Comparison of ENCODE assay signal across 16 cellular contexts in the genomic region with DNA sequence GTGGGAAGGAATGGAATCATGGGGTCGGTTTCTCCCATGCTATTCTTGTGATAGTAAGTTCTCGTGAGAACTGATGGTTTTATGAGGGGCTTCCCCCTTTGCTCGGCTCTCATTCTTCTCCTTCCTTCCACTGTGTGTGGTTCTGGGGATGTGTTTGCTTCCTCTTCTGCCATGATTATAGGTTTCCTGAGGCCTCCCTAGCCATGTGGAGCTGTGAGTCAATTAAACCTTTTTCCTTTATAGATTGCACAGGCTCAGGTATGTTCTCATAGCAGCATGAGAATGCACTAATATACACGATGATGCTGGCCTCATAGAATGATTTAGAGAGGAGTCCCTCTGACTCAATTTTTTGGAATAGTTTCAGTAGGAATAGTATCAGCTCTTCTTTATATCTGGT.
DNase-seq lines count a peak whose midpoint lies in the region; ATAC-seq, FAIRE-seq and TF ChIP-seq lines count a peak whose summit lies in the region.
"Had no signal": no experiment of that assay in that cellular context is flagged by ENCODE, and none has a peak within 500 bp of the region (broad histone marks: within the 10 kb centered on the region; RNA-seq: fewer than 3 reads in every experiment).

No MANE protein-coding gene starts in this region.

- no peak for TF ChIP-seq CTCF in AG10803 (conservative IDR thresholded peaks at IDR 0.05; ENCODE audit: low read length)

- no peak for ATAC-seq in HG03159 (IDR thresholded peaks at IDR 0.05; ENCODE audit: unreplicated experiment)
- ATAC-seq: CD8-positive, alpha-beta T cell had no signal

- peak; percentile 11 for FAIRE-seq in GM19239 (lab: Jason Lieb, UNC)

- H3K4me3 ChIP-seq in AG10803 (ENCODE audit: low read length): no peak overlapping the region

- DNase-seq in AG10803 (ENCODE audit: low read depth): peak; percentile 7
- DNase-seq in GM19239 (ENCODE audit: insufficient read length, low spot score): no peak
- DNase-seq in NOMO-1 treated with DMSO at 0.1 percent for 48 hours (lab: John Stamatoyannopoulos, UW; ENCODE audit: unreplicated experiment): peak; percentile 34
- peak; percentile 22 for DNase-seq in kidney tubule cell (ENCODE audit: low spot score)
- no peak for DNase-seq in activated CD8-positive, alpha-beta memory T cell treated with anti-CD3 and anti-CD28 coated beads, Interleukin-2, amount 50 U/mL, for 4 hours
- no peak for DNase-seq in hypothalamus (lab: John Stamatoyannopoulos, UW)
- no peak for DNase-seq in activated naive CD4-positive, alpha-beta T cell treated with Interleukin-2 at 50 U/mL for 16 hours
- DNase-seq: ACHN; C1 segment of cervical spinal cord; CD8-positive, alpha-beta T cell; COR-L47; DND-41; GF-D8; HCEC 1CT; HFFc6 had no signal

Comparison
In these comparisons a context has a peak if more than half of its experiments do, and no peak if none do; other contexts are left out.
1. DNase-seq: peak in AG10803 (single experiment), NOMO-1 treated with DMSO at 0.1 percent for 48 hours (single experiment) and kidney tubule cell (single experiment); none in GM19239 (single experiment), activated CD8-positive, alpha-beta memory T cell treated with anti-CD3 and anti-CD28 coated beads, Interleukin-2, amount 50 U/mL, for 4 hours (single experiment), hypothalamus (0 of 51) and activated naive CD4-positive, alpha-beta T cell treated with Interleukin-2 at 50 U/mL for 16 hours (single experiment).